ENCODE assay signal across 18 cellular contexts in genomic region chr13:40568672-40569350, GRCh38.
DNase-seq lines count a peak whose midpoint lies in the region; ATAC-seq, FAIRE-seq and TF ChIP-seq lines count a peak whose summit lies in the region.
"Had no signal": no experiment of that assay in that cellular context is flagged by ENCODE, and none has a peak within 500 bp of the region (broad histone marks: within the 10 kb centered on the region; RNA-seq: fewer than 3 reads in every experiment).

No MANE protein-coding gene starts in this region.

- FAIRE-seq in RCC 7860 (lab: Jason Lieb, UNC): no peak

- no peak overlapping the region for H3K27ac ChIP-seq in CD4-positive, alpha-beta memory T cell (ENCODE audit: low read depth, low read length)
- H3K27ac ChIP-seq in H9 (ENCODE audit: insufficient read length, low read depth, low read length) (no peak overlapping the region), esophagus muscularis mucosa (replicated peaks in 1 of 4) (peak overlapping the region; percentile 7 to 54 (median 32)), dorsolateral prefrontal cortex (peak overlapping the region in 4 of 59 donors; percentile 6 to 35 (median 15))
- H3K27ac ChIP-seq: RWPE1 had no signal

- H3K36me3 ChIP-seq in CD4-positive, alpha-beta memory T cell (ENCODE audit: insufficient read depth, low read length): no peaks in the 10 kb centered on the region
- H3K36me3 ChIP-seq in esophagus muscularis mucosa: no peaks in the 10 kb centered on the region

- no CpG with 5 or more reads among the region's 10 CpGs for WGBS in H9 (ENCODE audit: extremely low coverage, insufficient read length, low lambda C conversion rate)
- WGBS in esophagus muscularis mucosa: 72% methylated on average over 10 of the region's 10 CpGs

- no peak for TF ChIP-seq POLR2A in esophagus muscularis mucosa (IDR thresholded peaks at IDR 0.05; ENCODE audit: low read depth)

- H2AK5ac ChIP-seq in H9 (ENCODE audit: insufficient read length, low read length): no peak overlapping the region

- no peak overlapping the region; the same call in 1 of the 2 replicates for H3K14ac ChIP-seq in H9 (ENCODE audit: insufficient read depth, low read length)

- no peak overlapping the region for H4K8ac ChIP-seq in H9 (replicated peaks; ENCODE audit: insufficient read length, low read depth, low read length)

- H2BK120ac ChIP-seq in H9 (ENCODE audit: low read depth, low read length, poor library complexity, severe bottlenecking): no peak overlapping the region

- peaks cover 0 to 5% of the 10 kb centered on the region in 2 donors for H3K36me3 Mint-ChIP-seq in CD4-positive, alpha-beta memory T cell
- H3K36me3 Mint-ChIP-seq in H9 (ENCODE audit: insufficient read depth in 1 of 3, low read depth in 3 of 3): no peaks in the 10 kb centered on the region; a peak in 2 of 7 replicates
- peaks cover 0 to 3% (median 0%) of the 10 kb centered on the region in 3 donors for H3K36me3 Mint-ChIP-seq in naive thymus-derived CD8-positive, alpha-beta T cell

- no peaks in the 10 kb centered on the region for H3K27me3 ChIP-seq in CD4-positive, alpha-beta memory T cell (ENCODE audit: insufficient read depth, low read length)
- H3K27me3 ChIP-seq in H9 (ENCODE audit: insufficient read depth, low read length) (no peaks in the 10 kb centered on the region), esophagus muscularis mucosa (no peaks in the 10 kb centered on the region), dorsolateral prefrontal cortex (no peaks in the 10 kb centered on the region)

- no peaks in the 10 kb centered on the region for H3K9me3 Mint-ChIP-seq in CD4-positive, alpha-beta memory T cell
- H3K9me3 Mint-ChIP-seq in H9: no peaks in the 10 kb centered on the region
- no peaks in the 10 kb centered on the region for H3K9me3 Mint-ChIP-seq in naive thymus-derived CD8-positive, alpha-beta T cell
- H3K9me3 Mint-ChIP-seq: activated naive CD8-positive, alpha-beta T cell treated with anti-CD3 and anti-CD28 coated beads, Interleukin-2, amount 10 ng/mL, durations not matched to agents 7 days and 5 days had no signal

- no peaks in the 10 kb centered on the region for H3K27me3 Mint-ChIP-seq in CD4-positive, alpha-beta memory T cell
- no peaks in the 10 kb centered on the region for H3K27me3 Mint-ChIP-seq in H9 (ENCODE audit: low read depth)
- no peaks in the 10 kb centered on the region for H3K27me3 Mint-ChIP-seq in naive thymus-derived CD8-positive, alpha-beta T cell
- H3K27me3 Mint-ChIP-seq: activated naive CD8-positive, alpha-beta T cell treated with anti-CD3 and anti-CD28 coated beads, Interleukin-2, amount 10 ng/mL, durations not matched to agents 7 days and 5 days; progenitor cell of endocrine pancreas had no signal

- intact Hi-C loops in CD4-positive, alpha-beta memory T cell (cut with micrococcal nuclease): no loop called here
- intact Hi-C loops in esophagus muscularis mucosa (cut with DNase I) (loop anchor here (10.0 kb wide), 1 partner anchor 96 kb away; the partner anchor contains the start of gene FOXO1), dorsolateral prefrontal cortex (cut with DNase I) (no loop called here)

- H2BK12ac ChIP-seq in H9 (ENCODE audit: insufficient read length, low read depth, low read length): no peak overlapping the region

- peaks cover 51% of the 10 kb centered on the region for H3K79me2 ChIP-seq in H9 (ENCODE audit: insufficient read depth, low read length)

- no peak overlapping the region for H3K9ac ChIP-seq in H9 (ENCODE audit: extremely low read depth, insufficient read length, low read length)

- CTCF ChIA-PET in CD4-positive, alpha-beta memory T cell (lab: Charles Lee; ENCODE audit: partially characterized antibody): interaction anchor here (0.8 to 1.4 kb wide), 2 partner anchors 10 to 499 kb away, joined by 3 read pairs; no protein-coding TSS in a partner anchor

- H3K9me3 ChIP-seq in CD4-positive, alpha-beta memory T cell (ENCODE audit: control insufficient read depth in 1 of 2, low read length in 2 of 2): no peaks in the 10 kb centered on the region
- no peaks in the 10 kb centered on the region for H3K9me3 ChIP-seq in H9 (ENCODE audit: control insufficient read depth, low read depth, low read length)
- no peaks in the 10 kb centered on the region for H3K9me3 ChIP-seq in esophagus muscularis mucosa

- peaks cover 72 to 96% (median 85%) of the 10 kb centered on the region in 4 donors for H3K4me1 Mint-ChIP-seq in CD4-positive, alpha-beta memory T cell
- peaks cover 70% of the 10 kb centered on the region in 2 experiments for H3K4me1 Mint-ChIP-seq in H9
- peaks cover 60 to 95% (median 90%) of the 10 kb centered on the region in 4 donors for H3K4me1 Mint-ChIP-seq in naive thymus-derived CD8-positive, alpha-beta T cell

- H4K91ac ChIP-seq in H9 (ENCODE audit: insufficient read length, low read depth, low read length): no peak overlapping the region

- TF ChIP-seq CTCF in H9 (conservative IDR thresholded peaks at IDR 0.05) (no peak), esophagus muscularis mucosa (IDR thresholded peaks at IDR 0.05) (no peak), dorsolateral prefrontal cortex (IDR thresholded peaks at IDR 0.05 in 54 of 56, conservative IDR thresholded peaks at IDR 0.05 in 2 of 56; ENCODE audit: low read depth in 1 of 56, partially characterized antibody in 56 of 56) (no peak)

- no peak overlapping the region for H2AFZ ChIP-seq in H9 (ENCODE audit: low read length)

- no peak overlapping the region for H2BK15ac ChIP-seq in H9 (ENCODE audit: low read depth, low read length)

- no peak overlapping the region for H3K23ac ChIP-seq in H9 (ENCODE audit: insufficient read length, low read depth, low read length)

- no peak for DNase-seq in CD4-positive, alpha-beta memory T cell
- no peak for DNase-seq in H9
- DNase-seq in esophagus muscularis mucosa (ENCODE audit: extremely low spot score): no peak
- DNase-seq in naive thymus-derived CD8-positive, alpha-beta T cell: no peak
- no peak for DNase-seq in dorsolateral prefrontal cortex
- no peak for DNase-seq in RCC 7860 (ENCODE audit: low spot score)
- DNase-seq: activated naive CD8-positive, alpha-beta T cell treated with anti-CD3 and anti-CD28 coated beads, Interleukin-2, amount 10 ng/mL, durations not matched to agents 7 days and 5 days; GDM1; NCI-H2029 treated with DMSO at 0.1 percent for 48 hours; NCI-H82; stimulated activated naive CD4-positive, alpha-beta T cell had no signal

- no peak for ATAC-seq in naive thymus-derived CD8-positive, alpha-beta T cell
- ATAC-seq in GM21360 (IDR thresholded peaks at IDR 0.05; ENCODE audit: unreplicated experiment) (no peak), HG02642 (IDR thresholded peaks at IDR 0.05; ENCODE audit: poor library complexity, unreplicated experiment) (no peak)
- ATAC-seq: esophagus mucosa, HCT116 had no signal

- no peak overlapping the region for H3T11ph ChIP-seq in H9 (ENCODE audit: low read length)

- peak overlapping the region in 3 of 8 donors; percentile 1 to 21 (median 2) for H3K4me3 Mint-ChIP-seq in CD4-positive, alpha-beta memory T cell
- H3K4me3 Mint-ChIP-seq in H9: no peak overlapping the region
- peak overlapping the region in 7 of 10 donors; percentile 3 to 55 (median 38) for H3K4me3 Mint-ChIP-seq in naive thymus-derived CD8-positive, alpha-beta T cell
- H3K4me3 Mint-ChIP-seq: activated naive CD8-positive, alpha-beta T cell treated with anti-CD3 and anti-CD28 coated beads, Interleukin-2, amount 10 ng/mL, durations not matched to agents 7 days and 5 days; CD14-positive monocyte had no signal

- peaks cover 4% of the 10 kb centered on the region for H3K79me1 ChIP-seq in H9 (ENCODE audit: insufficient read depth, low read depth, low read length, poor library complexity, severe bottlenecking)

- no peaks in the 10 kb centered on the region for H4K20me1 ChIP-seq in H9 (ENCODE audit: control insufficient read depth, insufficient read depth, insufficient read length)

- POLR2A ChIA-PET in CD4-positive, alpha-beta memory T cell (lab: Charles Lee; ENCODE audit: partially characterized antibody): interaction anchor here (1.3 to 1.6 kb wide), 2 partner anchors 10 to 96 kb away, joined by 3 read pairs; no protein-coding TSS in a partner anchor
- POLR2A ChIA-PET in naive thymus-derived CD8-positive, alpha-beta T cell (lab: Charles Lee): no interaction called here

- peak overlapping the region in 6 of 7 donors; percentile 14 to 91 (median 61) for H3K27ac Mint-ChIP-seq in CD4-positive, alpha-beta memory T cell
- peak overlapping the region; percentile 9 to 72 (median 20); a peak in 4 of 7 replicates for H3K27ac Mint-ChIP-seq in H9
- H3K27ac Mint-ChIP-seq in naive thymus-derived CD8-positive, alpha-beta T cell: peak overlapping the region; percentile 56 to 78 (median 70)
- H3K27ac Mint-ChIP-seq: activated naive CD8-positive, alpha-beta T cell treated with anti-CD3 and anti-CD28 coated beads, Interleukin-2, amount 10 ng/mL, durations not matched to agents 7 days and 5 days; progenitor cell of endocrine pancreas had no signal

- no peak overlapping the region for H3K4ac ChIP-seq in H9 (ENCODE audit: low read depth, low read length)

- H3K4me2 ChIP-seq in H9 (ENCODE audit: insufficient read depth, insufficient read length, low read length): no peak overlapping the region

- H4K5ac ChIP-seq in H9 (ENCODE audit: insufficient read length, low read depth, low read length): no peak overlapping the region

- no peak overlapping the region for H2BK20ac ChIP-seq in H9 (ENCODE audit: low read depth, low read length, poor library complexity, severe bottlenecking)

- H3K4me1 ChIP-seq in CD4-positive, alpha-beta memory T cell (ENCODE audit: insufficient read depth, low read length): peaks cover 94% of the 10 kb centered on the region
- H3K4me1 ChIP-seq in H9 (ENCODE audit: insufficient read depth, low read length) (peaks cover 13% of the 10 kb centered on the region), esophagus muscularis mucosa (peaks cover 41 to 88% (median 80%) of the 10 kb centered on the region in 4 donors)

- no peak overlapping the region for H2BK5ac ChIP-seq in H9 (ENCODE audit: insufficient read length, low read length)

- H3K4me3 ChIP-seq in CD4-positive, alpha-beta memory T cell (ENCODE audit: low read length in 2 of 2): no peak overlapping the region
- H3K4me3 ChIP-seq in esophagus muscularis mucosa (no peak overlapping the region), dorsolateral prefrontal cortex (no peak overlapping the region)

- H3K18ac ChIP-seq in H9 (ENCODE audit: insufficient read length, low read depth, low read length): no peak overlapping the region

- no peaks in the 10 kb centered on the region for H3K23me2 ChIP-seq in H9 (ENCODE audit: insufficient read length, low read depth, low read length, poor library complexity, severe bottlenecking)

- H3K56ac ChIP-seq in H9 (ENCODE audit: insufficient read length, low read depth, low read length): no peak overlapping the region

- no peak for TF ChIP-seq EP300 in esophagus muscularis mucosa (IDR thresholded peaks at IDR 0.05)

Comparison
In these comparisons a context has a peak if more than half of its experiments do, and no peak if none do; other contexts are left out.
1. H3K27ac ChIP-seq: peak in esophagus muscularis mucosa (4 of 4); none in CD4-positive, alpha-beta memory T cell (single experiment) and H9 (single experiment).
2. H3K27ac Mint-ChIP-seq: peak in every context shown above with its lines; median percentile 70 in naive thymus-derived CD8-positive, alpha-beta T cell; 61 in CD4-positive, alpha-beta memory T cell; 20 in H9.
3. H3K4me3 Mint-ChIP-seq: peak in naive thymus-derived CD8-positive, alpha-beta T cell (7 of 10); none in H9 (0 of 2).